In the genomic region with DNA sequence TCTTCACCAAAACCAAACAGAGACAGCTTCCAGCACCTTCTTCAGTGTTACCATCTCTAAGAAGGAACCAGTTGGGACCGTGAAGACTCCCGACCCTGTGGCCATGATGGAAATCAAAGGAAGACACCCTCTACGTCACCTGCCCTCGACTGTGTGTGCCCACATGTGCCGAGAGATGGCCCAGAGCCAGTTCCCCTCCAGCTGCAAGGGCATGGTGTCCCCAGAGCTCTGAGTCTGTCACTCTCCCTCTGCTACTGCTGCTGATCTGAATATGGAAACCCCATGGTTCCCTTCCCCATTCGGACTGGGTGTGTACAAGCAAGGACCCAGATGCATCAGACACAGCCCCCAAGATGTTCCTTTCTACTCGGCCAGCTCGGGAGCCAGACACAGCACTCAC, we compare ENCODE assay signal across 25 cellular contexts.
DNase-seq lines count a peak whose midpoint lies in the region; ATAC-seq lines count a peak whose summit lies in the region.
"Had no signal": no experiment of that assay in that cellular context is flagged by ENCODE, and none has a peak within 500 bp of the region (broad histone marks: within the 10 kb centered on the region; RNA-seq: fewer than 3 reads in every experiment).

No MANE protein-coding gene starts in this region.

- H3K14ac ChIP-seq in neuronal stem cell (ENCODE audit: low read length): no peak overlapping the region

- no peaks in the 10 kb centered on the region for H3K9me3 ChIP-seq in CD4-positive, alpha-beta memory T cell (ENCODE audit: control insufficient read depth in 1 of 2, low read length in 2 of 2)
- no peaks in the 10 kb centered on the region for H3K9me3 ChIP-seq in neuronal stem cell (replicated peaks in 1 of 2; ENCODE audit: control insufficient read depth in 2 of 2, insufficient read depth in 1 of 2, low read depth in 1 of 2, low read length in 2 of 2)
- H3K9me3 ChIP-seq: gastrocnemius medialis, ovary, SK-N-SH, testis had no signal

- no peak overlapping the region for H3K4me3 ChIP-seq in CD4-positive, alpha-beta memory T cell (ENCODE audit: low read length in 2 of 2)
- no peak overlapping the region for H3K4me3 ChIP-seq in neuronal stem cell (ENCODE audit: low read length in 2 of 2)
- H3K4me3 ChIP-seq: gastrocnemius medialis, K562, ovary, PC-9, testis had no signal

- peaks cover 15% of the 10 kb centered on the region for H3K36me3 Mint-ChIP-seq in activated CD8-positive, alpha-beta memory T cell treated with anti-CD3 and anti-CD28 coated beads, Interleukin-2, amount 10 ng/mL, durations not matched to agents 7 days and 5 days
- peaks cover 19 to 26% of the 10 kb centered on the region in 2 donors for H3K36me3 Mint-ChIP-seq in CD4-positive, alpha-beta memory T cell
- H3K36me3 Mint-ChIP-seq in activated CD4-positive, alpha-beta memory T cell treated with anti-CD3 and anti-CD28 coated beads, Interleukin-2, amount 10 ng/mL, durations not matched to agents 7 days and 5 days (ENCODE audit: low read depth): peaks cover 39% of the 10 kb centered on the region

- no peak overlapping the region for H2BK15ac ChIP-seq in neuronal stem cell (ENCODE audit: low read length)

- peaks cover 9% of the 10 kb centered on the region for H3K36me3 ChIP-seq in CD4-positive, alpha-beta memory T cell (ENCODE audit: insufficient read depth, low read length)
- peaks cover 0 to 11% of the 10 kb centered on the region in 2 donors for H3K36me3 ChIP-seq in neuronal stem cell (replicated peaks in 1 of 2; ENCODE audit: control insufficient read depth in 2 of 2, insufficient read depth in 2 of 2, low read length in 2 of 2)
- H3K36me3 ChIP-seq: ovary had no signal

- H4K91ac ChIP-seq in neuronal stem cell (ENCODE audit: low read depth, low read length, poor library complexity): no peak overlapping the region

- POLR2A ChIA-PET in CD4-positive, alpha-beta memory T cell (lab: Charles Lee; ENCODE audit: partially characterized antibody): interaction anchor here (0.9 kb wide), 1 partner anchor 76 kb away, joined by 4 read pairs; a partner anchor contains a TSS
- POLR2A ChIA-PET in activated CD4-positive, alpha-beta memory T cell treated with anti-CD3 and anti-CD28 coated beads, Interleukin-2, amount 10 ng/mL, durations not matched to agents 7 days and 5 days (lab: Charles Lee): interaction anchor here (0.9 to 1.4 kb wide), 4 partner anchors 19 to 76 kb away, joined by 3 to 4 read pairs (median 4); a partner anchor contains a TSS

- no peak overlapping the region for H3K4me3 Mint-ChIP-seq in activated CD8-positive, alpha-beta memory T cell treated with anti-CD3 and anti-CD28 coated beads, Interleukin-2, amount 10 ng/mL, durations not matched to agents 7 days and 5 days
- no peak overlapping the region for H3K4me3 Mint-ChIP-seq in CD4-positive, alpha-beta memory T cell
- no peak overlapping the region for H3K4me3 Mint-ChIP-seq in activated CD4-positive, alpha-beta memory T cell treated with anti-CD3 and anti-CD28 coated beads, Interleukin-2, amount 10 ng/mL, durations not matched to agents 7 days and 5 days
- H3K4me3 Mint-ChIP-seq: CD8-positive, alpha-beta memory T cell; naive thymus-derived CD8-positive, alpha-beta T cell had no signal

- H3K4ac ChIP-seq in neuronal stem cell (ENCODE audit: low read length): no peak overlapping the region

- H3K4me2 ChIP-seq in neuronal stem cell (ENCODE audit: insufficient read depth, low read length, poor library complexity, severe bottlenecking): no peak overlapping the region
- H3K4me2 ChIP-seq: PC-9, SK-N-SH had no signal

- no peak overlapping the region for H3K23ac ChIP-seq in neuronal stem cell (ENCODE audit: low read depth, low read length, poor library complexity)

- H3K9me3 Mint-ChIP-seq in activated CD8-positive, alpha-beta memory T cell treated with anti-CD3 and anti-CD28 coated beads, Interleukin-2, amount 10 ng/mL, durations not matched to agents 7 days and 5 days (ENCODE audit: low read depth): no peaks in the 10 kb centered on the region
- H3K9me3 Mint-ChIP-seq in CD4-positive, alpha-beta memory T cell: peaks cover 0 to 2% (median 0%) of the 10 kb centered on the region in 8 donors
- H3K9me3 Mint-ChIP-seq in activated CD4-positive, alpha-beta memory T cell treated with anti-CD3 and anti-CD28 coated beads, Interleukin-2, amount 10 ng/mL, durations not matched to agents 7 days and 5 days: no peaks in the 10 kb centered on the region
- H3K9me3 Mint-ChIP-seq: activated naive CD4-positive, alpha-beta T cell treated with anti-CD3 and anti-CD28 coated beads, Interleukin-2, amount 50 U/mL, for 72 hours; CD8-positive, alpha-beta memory T cell; naive thymus-derived CD8-positive, alpha-beta T cell had no signal

- no peak overlapping the region for H2BK120ac ChIP-seq in neuronal stem cell (ENCODE audit: low read depth, low read length)

- H3K9ac ChIP-seq in neuronal stem cell (ENCODE audit: low read depth, low read length, poor library complexity): no peak overlapping the region
- H3K9ac ChIP-seq: SK-N-SH had no signal

- peaks cover 83% of the 10 kb centered on the region for H3K4me1 Mint-ChIP-seq in activated CD8-positive, alpha-beta memory T cell treated with anti-CD3 and anti-CD28 coated beads, Interleukin-2, amount 10 ng/mL, durations not matched to agents 7 days and 5 days
- H3K4me1 Mint-ChIP-seq in CD4-positive, alpha-beta memory T cell: peaks cover 9 to 30% (median 14%) of the 10 kb centered on the region in 4 donors
- peaks cover 83% of the 10 kb centered on the region for H3K4me1 Mint-ChIP-seq in activated CD4-positive, alpha-beta memory T cell treated with anti-CD3 and anti-CD28 coated beads, Interleukin-2, amount 10 ng/mL, durations not matched to agents 7 days and 5 days

- DNase-seq in activated CD8-positive, alpha-beta memory T cell treated with anti-CD3 and anti-CD28 coated beads, Interleukin-2, amount 10 ng/mL, durations not matched to agents 7 days and 5 days: no peak
- no peak for DNase-seq in activated CD8-positive, alpha-beta memory T cell treated with anti-CD3 and anti-CD28 coated beads, Interleukin-2, amount 50 U/mL, for 48 hours
- no peak for DNase-seq in CD4-positive, alpha-beta memory T cell
- no peak for DNase-seq in activated CD4-positive, alpha-beta memory T cell treated with anti-CD3 and anti-CD28 coated beads, Interleukin-2, amount 10 ng/mL, durations not matched to agents 7 days and 5 days
- DNase-seq in neuronal stem cell (ENCODE audit: low spot score): no peak
- DNase-seq in T1000 (lab: John Stamatoyannopoulos, UW): no peak
- no peak for DNase-seq in NCI-H187 treated with DMSO at 0.1 percent for 48 hours (lab: John Stamatoyannopoulos, UW)
- DNase-seq: AML-193; aorta; CD8-positive, alpha-beta memory T cell; DMS 273 treated with DMSO at 0.1 percent for 48 hours; gastrocnemius medialis; left cardiac atrium; naive thymus-derived CD8-positive, alpha-beta T cell; NCI-H2029 treated with DMSO at 0.1 percent for 48 hours; NCI-H524 treated with DMSO at 0.1 percent for 48 hours; NK-92 treated with Interleukin-12 subunit alpha and Interleukin-12 subunit beta, amount 100 ng/mL, for 24 hours; ovary; SK-N-SH; stimulated activated naive CD4-positive, alpha-beta T cell treated with Interleukin-2 at 50 U/mL for 16 hours; testis had no signal

- no peaks in the 10 kb centered on the region for H3K27me3 Mint-ChIP-seq in activated CD8-positive, alpha-beta memory T cell treated with anti-CD3 and anti-CD28 coated beads, Interleukin-2, amount 10 ng/mL, durations not matched to agents 7 days and 5 days
- no peaks in the 10 kb centered on the region for H3K27me3 Mint-ChIP-seq in CD4-positive, alpha-beta memory T cell
- no peaks in the 10 kb centered on the region for H3K27me3 Mint-ChIP-seq in activated CD4-positive, alpha-beta memory T cell treated with anti-CD3 and anti-CD28 coated beads, Interleukin-2, amount 10 ng/mL, durations not matched to agents 7 days and 5 days
- H3K27me3 Mint-ChIP-seq: CD8-positive, alpha-beta memory T cell; naive thymus-derived CD8-positive, alpha-beta T cell had no signal

- no peak overlapping the region for H3K18ac ChIP-seq in neuronal stem cell (ENCODE audit: low read length)

- H3K4me1 ChIP-seq in CD4-positive, alpha-beta memory T cell (ENCODE audit: insufficient read depth, low read length): peaks cover 13% of the 10 kb centered on the region
- H3K4me1 ChIP-seq in neuronal stem cell (ENCODE audit: control insufficient read depth in 2 of 2, insufficient read depth in 1 of 2, low read depth in 1 of 2, low read length in 2 of 2): peaks cover 3 to 4% of the 10 kb centered on the region in 2 donors
- H3K4me1 ChIP-seq: testis had no signal

- no peaks in the 10 kb centered on the region for H3K27me3 ChIP-seq in CD4-positive, alpha-beta memory T cell (ENCODE audit: insufficient read depth, low read length)
- H3K27me3 ChIP-seq in neuronal stem cell (ENCODE audit: control insufficient read depth in 3 of 3, insufficient read depth in 3 of 3, low read depth in 1 of 3, low read length in 3 of 3): no peaks in the 10 kb centered on the region
- H3K27me3 ChIP-seq: gastrocnemius medialis, ovary, testis had no signal

- no peak overlapping the region for H4K8ac ChIP-seq in neuronal stem cell (ENCODE audit: low read depth, low read length)

- no CpG with 5 or more reads among the region's 8 CpGs for WGBS in neuronal stem cell (ENCODE audit: extremely low coverage in 2 of 2, insufficient read length in 2 of 2, insufficient replicate concordance in 1 of 2), 2 donors

- H3K79me1 ChIP-seq in neuronal stem cell (ENCODE audit: low read depth, low read length): no peaks in the 10 kb centered on the region

- no peak overlapping the region for H3K27ac ChIP-seq in CD4-positive, alpha-beta memory T cell (ENCODE audit: low read depth, low read length)
- no peak overlapping the region for H3K27ac ChIP-seq in neuronal stem cell (replicated peaks; ENCODE audit: low read length)
- H3K27ac ChIP-seq: gastrocnemius medialis, ovary, PC-9, testis had no signal

- no peak for ATAC-seq in activated CD8-positive, alpha-beta memory T cell treated with anti-CD3 and anti-CD28 coated beads, Interleukin-2, amount 10 ng/mL, durations not matched to agents 7 days and 5 days
- ATAC-seq in GM21447 (IDR thresholded peaks at IDR 0.05; ENCODE audit: unreplicated experiment): no peak
- ATAC-seq: activated naive CD4-positive, alpha-beta T cell treated with anti-CD3 and anti-CD28 coated beads, Interleukin-2, amount 50 U/mL, for 72 hours; gastrocnemius medialis; K562; left cardiac atrium; naive thymus-derived CD8-positive, alpha-beta T cell had no signal

- CTCF ChIA-PET in activated CD8-positive, alpha-beta memory T cell treated with anti-CD3 and anti-CD28 coated beads, Interleukin-2, amount 10 ng/mL, durations not matched to agents 7 days and 5 days (lab: Charles Lee): interaction anchor here (1.4 to 1.6 kb wide), 2 partner anchors 19 to 78 kb away, joined by 3 to 4 read pairs; no protein-coding TSS in a partner anchor
- CTCF ChIA-PET in CD4-positive, alpha-beta memory T cell (lab: Charles Lee; ENCODE audit: partially characterized antibody): no interaction called here
- CTCF ChIA-PET in activated CD4-positive, alpha-beta memory T cell treated with anti-CD3 and anti-CD28 coated beads, Interleukin-2, amount 10 ng/mL, durations not matched to agents 7 days and 5 days (lab: Charles Lee): no interaction called here

- peak overlapping the region; percentile 46 for H2BK5ac ChIP-seq in neuronal stem cell (ENCODE audit: low read length)

- intact Hi-C loops in CD4-positive, alpha-beta memory T cell (cut with micrococcal nuclease): no loop called here

- no peak overlapping the region for H2AK5ac ChIP-seq in neuronal stem cell (ENCODE audit: low read depth, low read length)

- peak overlapping the region; percentile 85 for H3K27ac Mint-ChIP-seq in activated CD8-positive, alpha-beta memory T cell treated with anti-CD3 and anti-CD28 coated beads, Interleukin-2, amount 10 ng/mL, durations not matched to agents 7 days and 5 days
- H3K27ac Mint-ChIP-seq in CD4-positive, alpha-beta memory T cell: peak overlapping the region in 4 of 7 donors; percentile 13 to 64 (median 45)
- peak overlapping the region; percentile 51 for H3K27ac Mint-ChIP-seq in activated CD4-positive, alpha-beta memory T cell treated with anti-CD3 and anti-CD28 coated beads, Interleukin-2, amount 10 ng/mL, durations not matched to agents 7 days and 5 days
- H3K27ac Mint-ChIP-seq: CD8-positive, alpha-beta memory T cell had no signal

- H2AFZ ChIP-seq in neuronal stem cell (ENCODE audit: low read length): no peak overlapping the region
- H2AFZ ChIP-seq: PC-9 had no signal

- no peak overlapping the region for H2BK12ac ChIP-seq in neuronal stem cell (ENCODE audit: low read length)
